In genomic region chr13:75334634-75335447, GRCh38 we compare ENCODE assay signal across 20 cellular contexts.
"Had no signal": no experiment of that assay in that cellular context is flagged by ENCODE, and none has a peak within 500 bp of the region (broad histone marks: within the 10 kb centered on the region; RNA-seq: fewer than 3 reads in every experiment).

No MANE protein-coding gene starts in this region.

- H3K27ac Mint-ChIP-seq: naive thymus-derived CD4-positive, alpha-beta T cell had no signal

- ATAC-seq: heart left ventricle; naive thymus-derived CD4-positive, alpha-beta T cell; pancreas; sciatic nerve had no signal

- H3K27me3 Mint-ChIP-seq: naive thymus-derived CD4-positive, alpha-beta T cell had no signal

- H3K36me3 ChIP-seq: colonic mucosa had no signal

- H3K27ac ChIP-seq: colonic mucosa, esophagus squamous epithelium, heart left ventricle, suprapubic skin, tibial artery, upper lobe of left lung, vagina had no signal

- H3K4me3 ChIP-seq: colonic mucosa, esophagus squamous epithelium, heart left ventricle, pancreas, suprapubic skin, tibial artery, upper lobe of left lung, vagina had no signal

- H3K27me3 ChIP-seq: colonic mucosa, esophagus squamous epithelium, heart left ventricle, pancreas, suprapubic skin, tibial artery, upper lobe of left lung, vagina had no signal

- H3K9me3 ChIP-seq: colonic mucosa, esophagus squamous epithelium, heart left ventricle, pancreas, suprapubic skin, tibial artery, upper lobe of left lung, vagina had no signal

- DNase-seq: colonic mucosa; dermis blood vessel endothelial cell; esophagus squamous epithelium; foreskin fibroblast; heart left ventricle; hippocampal formation; kidney glomerular epithelial cell; mammary epithelial cell; naive thymus-derived CD4-positive, alpha-beta T cell; occipital lobe; pancreas; stimulated activated CD4-positive, alpha-beta T cell treated with anti-CD3 and anti-CD28 coated beads, Interleukin-2, amount 100 ng/mL, for 24 hours; stimulated activated CD4-positive, alpha-beta T cell treated with anti-CD3 and anti-CD28 coated beads, Interleukin-4, amount 100 ng/mL, for 4 hours; stimulated activated naive CD4-positive, alpha-beta T cell treated with Interleukin-2 at 50 U/mL for 16 hours; tibial artery; upper lobe of left lung had no signal

- H3K4me3 Mint-ChIP-seq: naive thymus-derived CD4-positive, alpha-beta T cell; neural crest cell had no signal

- H3K4me1 ChIP-seq: colonic mucosa, suprapubic skin, tibial artery, upper lobe of left lung, vagina had no signal

- H3K9me3 Mint-ChIP-seq: neural crest cell had no signal
